In genomic region chr12:79138872-79139271, GRCh38 we compare ENCODE assay signal across 29 cellular contexts.
"Had no signal": no experiment of that assay in that cellular context is flagged by ENCODE, and none has a peak within 500 bp of the region (broad histone marks: within the 10 kb centered on the region; RNA-seq: fewer than 3 reads in every experiment).

No MANE protein-coding gene starts in this region.

- H3K4me3 Mint-ChIP-seq: dendritic cell treated with granulocyte-macrophage colony-stimulating factor and Interleukin-4, amounts not matched to agents 40 ng/mL and 50 ng/mL, for 4 days; effector memory CD8-positive, alpha-beta T cell; endodermal cell had no signal

- FAIRE-seq: colon, endometrium, endothelial cell of umbilical vein, frontal cortex had no signal

- H3K27ac Mint-ChIP-seq: dendritic cell treated with granulocyte-macrophage colony-stimulating factor and Interleukin-4, amounts not matched to agents 40 ng/mL and 50 ng/mL, for 4 days; effector memory CD8-positive, alpha-beta T cell; endodermal cell had no signal

- H3K27ac ChIP-seq: colonic mucosa, coronary artery, epithelial cell of prostate, esophagus muscularis mucosa, esophagus squamous epithelium, foreskin keratinocyte, gastrocnemius medialis, gastroesophageal sphincter, heart left ventricle, heart right ventricle had no signal

- H3K9me3 ChIP-seq: colonic mucosa, esophagus muscularis mucosa, esophagus squamous epithelium, gastrocnemius medialis, gastroesophageal sphincter, heart left ventricle, heart right ventricle had no signal

- DNase-seq: colonic mucosa; cortex of kidney; dermis blood vessel endothelial cell; dorsolateral prefrontal cortex; effector CD4-positive, alpha-beta T cell; effector CD8-positive, alpha-beta T cell; effector memory CD4-positive, alpha-beta T cell; effector memory CD8-positive, alpha-beta T cell; endodermal cell; erythroblast; esophagus squamous epithelium; foreskin fibroblast; foreskin keratinocyte; foreskin melanocyte; gastrocnemius medialis; glutamatergic neuron; head of caudate nucleus; heart left ventricle; heart right ventricle had no signal

- H3K4me1 ChIP-seq: colonic mucosa, esophagus muscularis mucosa, esophagus squamous epithelium, foreskin keratinocyte, gastrocnemius medialis, gastroesophageal sphincter, heart left ventricle, heart right ventricle had no signal

- H3K4me3 ChIP-seq: colonic mucosa, coronary artery, dorsolateral prefrontal cortex, esophagus muscularis mucosa, esophagus squamous epithelium, gastrocnemius medialis, gastroesophageal sphincter, heart left ventricle, heart right ventricle had no signal

- H3K9me3 Mint-ChIP-seq: dendritic cell treated with granulocyte-macrophage colony-stimulating factor and Interleukin-4, amounts not matched to agents 40 ng/mL and 50 ng/mL, for 4 days; endodermal cell had no signal

- ATAC-seq: effector memory CD8-positive, alpha-beta T cell; esophagus mucosa; foreskin keratinocyte; gastrocnemius medialis; gastroesophageal sphincter; heart left ventricle; heart right ventricle had no signal

- H3K36me3 ChIP-seq: colonic mucosa, esophagus muscularis mucosa, esophagus squamous epithelium, gastrocnemius medialis, gastroesophageal sphincter, heart left ventricle, heart right ventricle had no signal

- H3K27me3 Mint-ChIP-seq: dendritic cell treated with granulocyte-macrophage colony-stimulating factor and Interleukin-4, amounts not matched to agents 40 ng/mL and 50 ng/mL, for 4 days; effector memory CD8-positive, alpha-beta T cell had no signal

- H3K27me3 ChIP-seq: colonic mucosa, dorsolateral prefrontal cortex, esophagus muscularis mucosa, esophagus squamous epithelium, foreskin keratinocyte, gastrocnemius medialis, gastroesophageal sphincter, heart left ventricle, heart right ventricle had no signal
